In the genomic region with DNA sequence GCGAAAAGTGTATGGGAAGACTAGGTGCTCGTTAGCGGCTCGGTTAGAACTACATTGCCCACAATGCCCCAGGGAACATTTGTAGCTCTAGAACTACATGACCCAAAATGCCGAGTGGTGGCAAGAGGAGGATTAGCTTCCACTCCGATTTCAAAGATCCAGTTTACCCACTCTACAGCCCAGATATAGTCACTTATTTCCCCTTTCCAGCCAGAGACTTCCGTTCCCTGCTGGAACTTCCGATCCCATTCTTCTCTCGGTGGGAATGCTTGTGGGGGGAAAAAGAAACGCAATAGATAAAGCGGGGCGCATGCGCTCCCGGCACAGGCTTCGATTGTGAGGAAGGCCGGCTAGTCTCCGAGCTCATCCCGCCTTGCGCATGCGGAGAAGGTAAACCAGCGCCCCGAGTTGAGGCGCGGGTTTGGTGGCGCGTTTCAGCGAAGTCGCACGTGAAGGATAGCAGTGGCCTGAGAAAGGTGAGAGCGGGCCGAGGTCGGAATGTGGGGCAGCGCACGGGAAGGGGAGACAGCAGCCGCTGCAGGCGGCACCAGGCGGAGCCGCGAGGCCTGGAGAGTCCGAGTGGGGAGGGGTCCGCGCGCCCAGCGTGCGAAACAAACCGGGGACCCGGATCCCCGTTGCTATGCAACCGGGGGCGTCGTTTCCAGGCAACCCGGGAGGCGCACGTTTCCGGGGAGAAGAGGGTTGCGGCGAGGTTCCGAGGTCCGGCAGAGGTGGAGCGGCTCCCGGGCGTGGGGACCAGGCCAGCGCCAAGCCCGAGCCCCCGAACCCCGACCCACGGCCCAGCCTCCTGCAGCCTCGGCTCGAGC, we compare ENCODE assay signal across 1 cellular context.
A peak's percentile ranks its signal among the peaks of the same experiment; 100 is the strongest.
TF ChIP-seq lines count a peak whose summit lies in the region.

A gene with protein sequence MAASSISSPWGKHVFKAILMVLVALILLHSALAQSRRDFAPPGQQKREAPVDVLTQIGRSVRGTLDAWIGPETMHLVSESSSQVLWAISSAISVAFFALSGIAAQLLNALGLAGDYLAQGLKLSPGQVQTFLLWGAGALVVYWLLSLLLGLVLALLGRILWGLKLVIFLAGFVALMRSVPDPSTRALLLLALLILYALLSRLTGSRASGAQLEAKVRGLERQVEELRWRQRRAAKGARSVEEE (plus strand): TSS at position 366 of the 827 bp plus-strand sequence. CDS start 5,536 bp downstream, outside the sequence.

TF ChIP-seq in K562, 482 proteins besides CTCF, POLR2A, EP300 and RAD21 (continued from another document):
- TF ChIP-seq ILF3 (IDR thresholded peaks at IDR 0.05; ENCODE audit: borderline replicate concordance) (no peak), RAD51 (IDR thresholded peaks at IDR 0.05; ENCODE audit: borderline replicate concordance, low read depth) (no peak), HOXB6 (CRISPR knock-in tag; IDR thresholded peaks at IDR 0.05; ENCODE audit: borderline replicate concordance) (no peak), NR2C1 (IDR thresholded peaks at IDR 0.05) (no peak; the same call in 1 of the 2 replicates), NR2C1 (tag; IDR thresholded peaks at IDR 0.05) (peak; percentile 75), SMARCB1 (IDR thresholded peaks at IDR 0.05; ENCODE audit: insufficient read length, low read depth) (no peak), TRIM24 (IDR thresholded peaks at IDR 0.05) (no peak), HLTF (IDR thresholded peaks at IDR 0.05) (0 out of 2 replicates have a peak, but pooled peaks have one; percentile 22), MCM2 (IDR thresholded peaks at IDR 0.05; ENCODE audit: low read depth) (no peak), BRF1 (IDR thresholded peaks at IDR 0.05; ENCODE audit: borderline replicate concordance, extremely low read depth, insufficient read length) (no peak), CHCHD3 (CRISPR knock-in tag; IDR thresholded peaks at IDR 0.05) (no peak), HMG20B (CRISPR knock-in tag; IDR thresholded peaks at IDR 0.05) (no peak), BCOR (IDR thresholded peaks at IDR 0.05) (no peak), HSF4 (CRISPR knock-in tag; IDR thresholded peaks at IDR 0.05; ENCODE audit: borderline replicate concordance) (no peak), THRAP3 (IDR thresholded peaks at IDR 0.05; ENCODE audit: borderline replicate concordance) (no peak), NFYB (IDR thresholded peaks at IDR 0.05; ENCODE audit: extremely low read depth, insufficient read length) (no peak), STAG1 (CRISPR knock-in tag; IDR thresholded peaks at IDR 0.05; ENCODE audit: borderline replicate concordance) (no peak), PHF21A (IDR thresholded peaks at IDR 0.05; ENCODE audit: borderline replicate concordance, low read depth) (no peak)
- TF ChIP-seq, protein P1, sequence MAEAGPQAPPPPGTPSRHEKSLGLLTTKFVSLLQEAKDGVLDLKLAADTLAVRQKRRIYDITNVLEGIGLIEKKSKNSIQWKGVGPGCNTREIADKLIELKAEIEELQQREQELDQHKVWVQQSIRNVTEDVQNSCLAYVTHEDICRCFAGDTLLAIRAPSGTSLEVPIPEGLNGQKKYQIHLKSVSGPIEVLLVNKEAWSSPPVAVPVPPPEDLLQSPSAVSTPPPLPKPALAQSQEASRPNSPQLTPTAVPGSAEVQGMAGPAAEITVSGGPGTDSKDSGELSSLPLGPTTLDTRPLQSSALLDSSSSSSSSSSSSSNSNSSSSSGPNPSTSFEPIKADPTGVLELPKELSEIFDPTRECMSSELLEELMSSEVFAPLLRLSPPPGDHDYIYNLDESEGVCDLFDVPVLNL (CRISPR knock-in tag; IDR thresholded peaks at IDR 0.05; ENCODE audit: low read depth), result peak; percentile 34; the same call in 1 of the 2 replicates
- TF ChIP-seq, protein P2, sequence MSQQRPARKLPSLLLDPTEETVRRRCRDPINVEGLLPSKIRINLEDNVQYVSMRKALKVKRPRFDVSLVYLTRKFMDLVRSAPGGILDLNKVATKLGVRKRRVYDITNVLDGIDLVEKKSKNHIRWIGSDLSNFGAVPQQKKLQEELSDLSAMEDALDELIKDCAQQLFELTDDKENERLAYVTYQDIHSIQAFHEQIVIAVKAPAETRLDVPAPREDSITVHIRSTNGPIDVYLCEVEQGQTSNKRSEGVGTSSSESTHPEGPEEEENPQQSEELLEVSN (IDR thresholded peaks at IDR 0.05; ENCODE audit: borderline replicate concordance in 1 of 2, extremely low read depth in 1 of 2, insufficient read depth in 1 of 2, insufficient read length in 1 of 2, low read depth in 1 of 2, low read length in 1 of 2, poor library complexity in 1 of 2, severe bottlenecking in 1 of 2), result peak; percentile 98
- TF ChIP-seq, protein P3, sequence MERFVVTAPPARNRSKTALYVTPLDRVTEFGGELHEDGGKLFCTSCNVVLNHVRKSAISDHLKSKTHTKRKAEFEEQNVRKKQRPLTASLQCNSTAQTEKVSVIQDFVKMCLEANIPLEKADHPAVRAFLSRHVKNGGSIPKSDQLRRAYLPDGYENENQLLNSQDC (CRISPR knock-in tag; IDR thresholded peaks at IDR 0.05), result no peak
- TF ChIP-seq, protein P4, sequence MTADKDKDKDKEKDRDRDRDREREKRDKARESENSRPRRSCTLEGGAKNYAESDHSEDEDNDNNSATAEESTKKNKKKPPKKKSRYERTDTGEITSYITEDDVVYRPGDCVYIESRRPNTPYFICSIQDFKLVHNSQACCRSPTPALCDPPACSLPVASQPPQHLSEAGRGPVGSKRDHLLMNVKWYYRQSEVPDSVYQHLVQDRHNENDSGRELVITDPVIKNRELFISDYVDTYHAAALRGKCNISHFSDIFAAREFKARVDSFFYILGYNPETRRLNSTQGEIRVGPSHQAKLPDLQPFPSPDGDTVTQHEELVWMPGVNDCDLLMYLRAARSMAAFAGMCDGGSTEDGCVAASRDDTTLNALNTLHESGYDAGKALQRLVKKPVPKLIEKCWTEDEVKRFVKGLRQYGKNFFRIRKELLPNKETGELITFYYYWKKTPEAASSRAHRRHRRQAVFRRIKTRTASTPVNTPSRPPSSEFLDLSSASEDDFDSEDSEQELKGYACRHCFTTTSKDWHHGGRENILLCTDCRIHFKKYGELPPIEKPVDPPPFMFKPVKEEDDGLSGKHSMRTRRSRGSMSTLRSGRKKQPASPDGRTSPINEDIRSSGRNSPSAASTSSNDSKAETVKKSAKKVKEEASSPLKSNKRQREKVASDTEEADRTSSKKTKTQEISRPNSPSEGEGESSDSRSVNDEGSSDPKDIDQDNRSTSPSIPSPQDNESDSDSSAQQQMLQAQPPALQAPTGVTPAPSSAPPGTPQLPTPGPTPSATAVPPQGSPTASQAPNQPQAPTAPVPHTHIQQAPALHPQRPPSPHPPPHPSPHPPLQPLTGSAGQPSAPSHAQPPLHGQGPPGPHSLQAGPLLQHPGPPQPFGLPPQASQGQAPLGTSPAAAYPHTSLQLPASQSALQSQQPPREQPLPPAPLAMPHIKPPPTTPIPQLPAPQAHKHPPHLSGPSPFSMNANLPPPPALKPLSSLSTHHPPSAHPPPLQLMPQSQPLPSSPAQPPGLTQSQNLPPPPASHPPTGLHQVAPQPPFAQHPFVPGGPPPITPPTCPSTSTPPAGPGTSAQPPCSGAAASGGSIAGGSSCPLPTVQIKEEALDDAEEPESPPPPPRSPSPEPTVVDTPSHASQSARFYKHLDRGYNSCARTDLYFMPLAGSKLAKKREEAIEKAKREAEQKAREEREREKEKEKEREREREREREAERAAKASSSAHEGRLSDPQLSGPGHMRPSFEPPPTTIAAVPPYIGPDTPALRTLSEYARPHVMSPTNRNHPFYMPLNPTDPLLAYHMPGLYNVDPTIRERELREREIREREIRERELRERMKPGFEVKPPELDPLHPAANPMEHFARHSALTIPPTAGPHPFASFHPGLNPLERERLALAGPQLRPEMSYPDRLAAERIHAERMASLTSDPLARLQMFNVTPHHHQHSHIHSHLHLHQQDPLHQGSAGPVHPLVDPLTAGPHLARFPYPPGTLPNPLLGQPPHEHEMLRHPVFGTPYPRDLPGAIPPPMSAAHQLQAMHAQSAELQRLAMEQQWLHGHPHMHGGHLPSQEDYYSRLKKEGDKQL (CRISPR knock-in tag; IDR thresholded peaks at IDR 0.05; ENCODE audit: borderline replicate concordance), result no peak
- TF ChIP-seq, protein P5, sequence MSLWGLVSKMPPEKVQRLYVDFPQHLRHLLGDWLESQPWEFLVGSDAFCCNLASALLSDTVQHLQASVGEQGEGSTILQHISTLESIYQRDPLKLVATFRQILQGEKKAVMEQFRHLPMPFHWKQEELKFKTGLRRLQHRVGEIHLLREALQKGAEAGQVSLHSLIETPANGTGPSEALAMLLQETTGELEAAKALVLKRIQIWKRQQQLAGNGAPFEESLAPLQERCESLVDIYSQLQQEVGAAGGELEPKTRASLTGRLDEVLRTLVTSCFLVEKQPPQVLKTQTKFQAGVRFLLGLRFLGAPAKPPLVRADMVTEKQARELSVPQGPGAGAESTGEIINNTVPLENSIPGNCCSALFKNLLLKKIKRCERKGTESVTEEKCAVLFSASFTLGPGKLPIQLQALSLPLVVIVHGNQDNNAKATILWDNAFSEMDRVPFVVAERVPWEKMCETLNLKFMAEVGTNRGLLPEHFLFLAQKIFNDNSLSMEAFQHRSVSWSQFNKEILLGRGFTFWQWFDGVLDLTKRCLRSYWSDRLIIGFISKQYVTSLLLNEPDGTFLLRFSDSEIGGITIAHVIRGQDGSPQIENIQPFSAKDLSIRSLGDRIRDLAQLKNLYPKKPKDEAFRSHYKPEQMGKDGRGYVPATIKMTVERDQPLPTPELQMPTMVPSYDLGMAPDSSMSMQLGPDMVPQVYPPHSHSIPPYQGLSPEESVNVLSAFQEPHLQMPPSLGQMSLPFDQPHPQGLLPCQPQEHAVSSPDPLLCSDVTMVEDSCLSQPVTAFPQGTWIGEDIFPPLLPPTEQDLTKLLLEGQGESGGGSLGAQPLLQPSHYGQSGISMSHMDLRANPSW (CRISPR knock-in tag; IDR thresholded peaks at IDR 0.05), result peak; percentile 67; the same call in 1 of the 2 replicates
TF ChIP-seq in K562: peak in this region for 133.
